1 cellular context compared by ENCODE assay signal in the genomic region with DNA sequence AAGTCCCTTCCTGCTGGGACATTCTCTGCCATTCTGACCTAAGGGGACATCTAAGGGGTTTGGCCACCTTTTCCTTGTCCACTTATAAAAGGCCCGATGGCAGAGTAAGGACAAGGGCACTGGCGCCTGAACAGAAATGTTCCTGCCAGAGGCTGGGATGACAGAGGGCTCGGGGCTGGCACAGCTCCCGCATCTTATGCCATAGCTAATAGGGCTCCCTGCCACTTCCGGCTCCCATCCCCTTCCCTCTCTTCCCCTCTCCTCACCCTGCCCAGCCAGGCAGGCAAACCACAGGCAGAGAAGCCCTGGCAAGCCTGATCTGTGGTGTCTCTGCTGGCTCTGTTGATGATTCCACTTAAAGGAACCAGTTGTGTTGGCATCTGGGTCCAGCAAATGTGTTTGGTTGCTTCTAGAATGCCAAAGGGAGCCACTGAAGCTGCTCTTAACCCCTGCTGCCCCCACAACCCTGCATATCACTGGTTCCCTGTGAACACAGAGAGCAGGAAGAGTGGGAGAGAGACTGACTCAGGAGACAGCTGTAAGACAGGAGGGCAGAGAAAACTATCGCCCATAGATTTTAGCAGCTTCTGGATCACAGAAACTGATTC.
TF ChIP-seq lines count a peak whose summit lies in the region.

No MANE protein-coding gene starts in this region.

TF ChIP-seq in SK-N-SH treated with all-trans-retinoic acid at 6 μM for 48 hours, 23 proteins besides CTCF, POLR2A, EP300 and RAD21 (continued from another document):
- TF ChIP-seq, protein P1, sequence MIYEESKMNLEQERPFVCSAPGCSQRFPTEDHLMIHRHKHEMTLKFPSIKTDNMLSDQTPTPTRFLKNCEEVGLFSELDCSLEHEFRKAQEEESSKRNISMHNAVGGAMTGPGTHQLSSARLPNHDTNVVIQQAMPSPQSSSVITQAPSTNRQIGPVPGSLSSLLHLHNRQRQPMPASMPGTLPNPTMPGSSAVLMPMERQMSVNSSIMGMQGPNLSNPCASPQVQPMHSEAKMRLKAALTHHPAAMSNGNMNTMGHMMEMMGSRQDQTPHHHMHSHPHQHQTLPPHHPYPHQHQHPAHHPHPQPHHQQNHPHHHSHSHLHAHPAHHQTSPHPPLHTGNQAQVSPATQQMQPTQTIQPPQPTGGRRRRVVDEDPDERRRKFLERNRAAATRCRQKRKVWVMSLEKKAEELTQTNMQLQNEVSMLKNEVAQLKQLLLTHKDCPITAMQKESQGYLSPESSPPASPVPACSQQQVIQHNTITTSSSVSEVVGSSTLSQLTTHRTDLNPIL (CRISPR knock-in tag; IDR thresholded peaks at IDR 0.05; ENCODE audit: low read depth), result no peak
- TF ChIP-seq ISL1 (CRISPR knock-in tag; IDR thresholded peaks at IDR 0.05) (no peak), ZFP30 (CRISPR knock-in tag; IDR thresholded peaks at IDR 0.05) (no peak), GLIS3 (CRISPR knock-in tag; IDR thresholded peaks at IDR 0.05) (no peak), SNAI2 (CRISPR knock-in tag; IDR thresholded peaks at IDR 0.05) (no peak), ZFP3 (CRISPR knock-in tag; IDR thresholded peaks at IDR 0.05) (no peak), TCF4 (CRISPR knock-in tag; IDR thresholded peaks at IDR 0.05; ENCODE audit: borderline replicate concordance) (no peak), BACH2 (CRISPR knock-in tag; IDR thresholded peaks at IDR 0.05; ENCODE audit: borderline replicate concordance) (no peak), PPARA (CRISPR knock-in tag; IDR thresholded peaks at IDR 0.05; ENCODE audit: borderline replicate concordance) (no peak), ESRRG (CRISPR knock-in tag; IDR thresholded peaks at IDR 0.05) (no peak), RARB (CRISPR knock-in tag; IDR thresholded peaks at IDR 0.05) (no peak), ARNTL (CRISPR knock-in tag; IDR thresholded peaks at IDR 0.05; ENCODE audit: borderline replicate concordance, low read depth) (no peak)
- TF ChIP-seq, protein P2, sequence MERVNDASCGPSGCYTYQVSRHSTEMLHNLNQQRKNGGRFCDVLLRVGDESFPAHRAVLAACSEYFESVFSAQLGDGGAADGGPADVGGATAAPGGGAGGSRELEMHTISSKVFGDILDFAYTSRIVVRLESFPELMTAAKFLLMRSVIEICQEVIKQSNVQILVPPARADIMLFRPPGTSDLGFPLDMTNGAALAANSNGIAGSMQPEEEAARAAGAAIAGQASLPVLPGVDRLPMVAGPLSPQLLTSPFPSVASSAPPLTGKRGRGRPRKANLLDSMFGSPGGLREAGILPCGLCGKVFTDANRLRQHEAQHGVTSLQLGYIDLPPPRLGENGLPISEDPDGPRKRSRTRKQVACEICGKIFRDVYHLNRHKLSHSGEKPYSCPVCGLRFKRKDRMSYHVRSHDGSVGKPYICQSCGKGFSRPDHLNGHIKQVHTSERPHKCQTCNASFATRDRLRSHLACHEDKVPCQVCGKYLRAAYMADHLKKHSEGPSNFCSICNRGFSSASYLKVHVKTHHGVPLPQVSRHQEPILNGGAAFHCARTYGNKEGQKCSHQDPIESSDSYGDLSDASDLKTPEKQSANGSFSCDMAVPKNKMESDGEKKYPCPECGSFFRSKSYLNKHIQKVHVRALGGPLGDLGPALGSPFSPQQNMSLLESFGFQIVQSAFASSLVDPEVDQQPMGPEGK (CRISPR knock-in tag; IDR thresholded peaks at IDR 0.05; ENCODE audit: borderline replicate concordance), result no peak
- TF ChIP-seq, protein P3, sequence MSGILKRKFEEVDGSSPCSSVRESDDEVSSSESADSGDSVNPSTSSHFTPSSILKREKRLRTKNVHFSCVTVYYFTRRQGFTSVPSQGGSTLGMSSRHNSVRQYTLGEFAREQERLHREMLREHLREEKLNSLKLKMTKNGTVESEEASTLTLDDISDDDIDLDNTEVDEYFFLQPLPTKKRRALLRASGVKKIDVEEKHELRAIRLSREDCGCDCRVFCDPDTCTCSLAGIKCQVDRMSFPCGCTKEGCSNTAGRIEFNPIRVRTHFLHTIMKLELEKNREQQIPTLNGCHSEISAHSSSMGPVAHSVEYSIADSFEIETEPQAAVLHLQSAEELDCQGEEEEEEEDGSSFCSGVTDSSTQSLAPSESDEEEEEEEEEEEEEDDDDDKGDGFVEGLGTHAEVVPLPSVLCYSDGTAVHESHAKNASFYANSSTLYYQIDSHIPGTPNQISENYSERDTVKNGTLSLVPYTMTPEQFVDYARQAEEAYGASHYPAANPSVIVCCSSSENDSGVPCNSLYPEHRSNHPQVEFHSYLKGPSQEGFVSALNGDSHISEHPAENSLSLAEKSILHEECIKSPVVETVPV (CRISPR knock-in tag; IDR thresholded peaks at IDR 0.05), result no peak
